Comparison of ENCODE assay signal across 22 cellular contexts in genomic region chr2:64850641-64851040, GRCh38.
"Had no signal": no experiment of that assay in that cellular context is flagged by ENCODE, and none has a peak within 500 bp of the region (broad histone marks: within the 10 kb centered on the region; RNA-seq: fewer than 3 reads in every experiment).

No MANE protein-coding gene starts in this region.

- ATAC-seq: effector memory CD8-positive, alpha-beta T cell; foreskin keratinocyte; left cardiac atrium; left ventricle myocardium superior; naive thymus-derived CD8-positive, alpha-beta T cell; right cardiac atrium; stimulated activated naive CD8-positive, alpha-beta T cell treated with anti-CD3 and anti-CD28 coated beads, Interleukin-15, Interleukin-2, amounts not matched to agents 100 U/mL and 50 U/mL, for 24 hours had no signal

- H3K27me3 ChIP-seq: esophagus muscularis mucosa, foreskin keratinocyte, hepatocyte, ovary, suprapubic skin, tibial artery, upper lobe of left lung, vagina had no signal

- H3K27me3 Mint-ChIP-seq: effector memory CD8-positive, alpha-beta T cell had no signal

- H3K4me1 ChIP-seq: tibial artery, vagina had no signal

- H3K36me3 ChIP-seq: esophagus muscularis mucosa, ovary, suprapubic skin, tibial artery, upper lobe of left lung, vagina had no signal

- H3K4me3 Mint-ChIP-seq: effector memory CD8-positive, alpha-beta T cell; naive thymus-derived CD8-positive, alpha-beta T cell had no signal

- DNase-seq: cortex of kidney; effector memory CD8-positive, alpha-beta T cell; foreskin keratinocyte; head of caudate nucleus; kidney; left cardiac atrium; left ventricle myocardium superior; mesenchymal stem cell; naive thymus-derived CD8-positive, alpha-beta T cell; ovary; right cardiac atrium; small intestine; stimulated activated CD4-positive, alpha-beta T cell treated with anti-CD3 and anti-CD28 coated beads, Interleukin-12 subunit alpha, Interleukin-12 subunit beta, amount 100 ng/mL, for 4 hours; stimulated activated naive CD8-positive, alpha-beta T cell treated with anti-CD3 and anti-CD28 coated beads, Interleukin-15, Interleukin-2, amounts not matched to agents 100 U/mL and 50 U/mL, for 24 hours had no signal

- H3K4me3 ChIP-seq: esophagus muscularis mucosa, hepatocyte, lung, ovary, suprapubic skin, tibial artery, upper lobe of left lung, vagina had no signal

- H3K9me3 Mint-ChIP-seq: effector memory CD8-positive, alpha-beta T cell; naive thymus-derived CD8-positive, alpha-beta T cell had no signal

- H3K27ac ChIP-seq: epithelial cell of prostate, esophagus muscularis mucosa, foreskin keratinocyte, hepatocyte, ovary, suprapubic skin, tibial artery, vagina had no signal

- H3K4me2 ChIP-seq: hepatocyte had no signal

- H3K9me3 ChIP-seq: esophagus muscularis mucosa, ovary, suprapubic skin, tibial artery, upper lobe of left lung, vagina had no signal

- H3K27ac Mint-ChIP-seq: effector memory CD8-positive, alpha-beta T cell; naive thymus-derived CD8-positive, alpha-beta T cell had no signal

- H3K79me2 ChIP-seq: hepatocyte had no signal

- H2AFZ ChIP-seq: hepatocyte had no signal
